16 cellular contexts compared by ENCODE assay signal in genomic region chr16:19926449-19927390, GRCh38. TPM values are rescaled to one million over a fixed set of nuclear protein-coding genes. Genes with fewer than 3 reads are reported as not detected.
DNase-seq lines count a peak whose midpoint lies in the region; ATAC-seq, FAIRE-seq and TF ChIP-seq lines count a peak whose summit lies in the region.
"Had no signal": no experiment of that assay in that cellular context is flagged by ENCODE, and none has a peak within 500 bp of the region (broad histone marks: within the 10 kb centered on the region; RNA-seq: fewer than 3 reads in every experiment).

No MANE protein-coding gene starts in this region.

- peaks cover 3% of the 10 kb centered on the region for H3K9me3 ChIP-seq in astrocyte (ENCODE audit: insufficient read depth, low read depth, low read length)
- H3K9me3 ChIP-seq in hepatocyte (ENCODE audit: low read depth) = no peaks in the 10 kb centered on the region
- H3K9me3 ChIP-seq: BLaER1 treated with 17β-estradiol and CSF1 and Interleukin-3, amounts not matched to agents 10 nM and 100 nM had no signal

- H3K27ac Mint-ChIP-seq in astrocyte (ENCODE audit: unreplicated experiment) = peak overlapping the region; percentile 70
- no peak overlapping the region for H3K27ac Mint-ChIP-seq in activated CD4-positive, alpha-beta memory T cell treated with anti-CD3 and anti-CD28 coated beads for 36 hours

- intact Hi-C loops in activated CD4-positive, alpha-beta memory T cell treated with anti-CD3 and anti-CD28 coated beads for 36 hours (cut with micrococcal nuclease) = no loop called here

- no peaks in the 10 kb centered on the region for H3K27me3 ChIP-seq in astrocyte (ENCODE audit: insufficient read depth, low read length)
- no peaks in the 10 kb centered on the region for H3K27me3 ChIP-seq in hepatocyte
- H3K27me3 ChIP-seq: BLaER1 treated with 17β-estradiol and CSF1 and Interleukin-3, amounts not matched to agents 10 nM and 100 nM had no signal

- H3K36me3 ChIP-seq in astrocyte (ENCODE audit: insufficient read depth, low read length) = no peaks in the 10 kb centered on the region
- H3K36me3 ChIP-seq in hepatocyte (replicated peaks; ENCODE audit: insufficient read depth, low read depth) = no peaks in the 10 kb centered on the region
- H3K36me3 ChIP-seq: BLaER1 treated with 17β-estradiol and CSF1 and Interleukin-3, amounts not matched to agents 10 nM and 100 nM; gastroesophageal sphincter had no signal

- H3K4me1 Mint-ChIP-seq in astrocyte (ENCODE audit: low read depth, unreplicated experiment) = peaks cover 10% of the 10 kb centered on the region
- H3K4me1 Mint-ChIP-seq in activated CD4-positive, alpha-beta memory T cell treated with anti-CD3 and anti-CD28 coated beads for 36 hours (ENCODE audit: low read depth) = no peaks in the 10 kb centered on the region

- no peaks in the 10 kb centered on the region for H3K36me3 Mint-ChIP-seq in astrocyte (ENCODE audit: low read depth, unreplicated experiment)
- H3K36me3 Mint-ChIP-seq in activated CD4-positive, alpha-beta memory T cell treated with anti-CD3 and anti-CD28 coated beads for 36 hours = no peaks in the 10 kb centered on the region

- H3K9ac ChIP-seq in astrocyte (ENCODE audit: low read length) = no peak overlapping the region
- H3K9ac ChIP-seq: BLaER1 treated with 17β-estradiol and CSF1 and Interleukin-3, amounts not matched to agents 10 nM and 100 nM had no signal

- H3K27me3 Mint-ChIP-seq in astrocyte (ENCODE audit: low read depth, unreplicated experiment) = peaks cover 3% of the 10 kb centered on the region
- peaks cover 4% of the 10 kb centered on the region for H3K27me3 Mint-ChIP-seq in activated CD4-positive, alpha-beta memory T cell treated with anti-CD3 and anti-CD28 coated beads for 36 hours

- H3K4me3 Mint-ChIP-seq in astrocyte (ENCODE audit: unreplicated experiment) = peak overlapping the region; percentile 6
- no peak overlapping the region for H3K4me3 Mint-ChIP-seq in activated CD4-positive, alpha-beta memory T cell treated with anti-CD3 and anti-CD28 coated beads for 36 hours

- no peak for FAIRE-seq in astrocyte (lab: Jason Lieb, UNC)

- ATAC-seq in GM19324 (IDR thresholded peaks at IDR 0.05; ENCODE audit: low FRiP score, unreplicated experiment) (no peak), GM18498 (IDR thresholded peaks at IDR 0.05; ENCODE audit: unreplicated experiment) (no peak), GM18873 (IDR thresholded peaks at IDR 0.05; ENCODE audit: low FRiP score, unreplicated experiment) (no peak)
- ATAC-seq: gastroesophageal sphincter, left ventricle myocardium superior had no signal

- H3K4me3 ChIP-seq in AG04449 (ENCODE audit: low read depth, low read length) = no peak overlapping the region
- H3K4me3 ChIP-seq in astrocyte (ENCODE audit: insufficient read depth, low read depth, low read length) = no peak overlapping the region
- no peak overlapping the region for H3K4me3 ChIP-seq in hepatocyte
- H3K4me3 ChIP-seq: BLaER1 treated with 17β-estradiol and CSF1 and Interleukin-3, amounts not matched to agents 10 nM and 100 nM; gastroesophageal sphincter had no signal

- DNase-seq in AG04449 (ENCODE audit: low read depth, low spot score) = peak; percentile 21
- peak; percentile 40 for DNase-seq in HCEC 1CT
- DNase-seq in astrocyte (ENCODE audit: low read depth) = peak; percentile 81
- DNase-seq in hepatocyte (ENCODE audit: low spot score) = peak; percentile 53
- DNase-seq in activated CD4-positive, alpha-beta memory T cell treated with anti-CD3 and anti-CD28 coated beads for 36 hours = no peak
- DNase-seq: activated gamma-delta T cell treated with Interleukin-2 at 50 U/mL for 16 hours, GDM1, left ventricle myocardium superior, NCI-H187, occipital lobe, T-helper 1 cell had no signal

- H3K4me2 ChIP-seq in astrocyte (ENCODE audit: low read length) (peak overlapping the region; percentile 24), hepatocyte (no peak overlapping the region)
- H3K4me2 ChIP-seq: BLaER1 treated with 17β-estradiol and CSF1 and Interleukin-3, amounts not matched to agents 10 nM and 100 nM had no signal

- H3K27ac ChIP-seq in astrocyte (ENCODE audit: low read depth, low read length) (no peak overlapping the region), hepatocyte (no peak overlapping the region)
- H3K27ac ChIP-seq: BLaER1 treated with 17β-estradiol and CSF1 and Interleukin-3, amounts not matched to agents 10 nM and 100 nM; gastroesophageal sphincter had no signal

- POLR2A ChIA-PET in AG04449 (lab: Yijun Ruan, JAX) = no interaction called here
- POLR2A ChIA-PET in activated CD4-positive, alpha-beta memory T cell treated with anti-CD3 and anti-CD28 coated beads for 36 hours (lab: Charles Lee) = no interaction called here

- H3K9me2 ChIP-seq in hepatocyte (replicated peaks; ENCODE audit: insufficient read depth) = no peaks in the 10 kb centered on the region

- no peak overlapping the region for H2AFZ ChIP-seq in astrocyte (ENCODE audit: low read depth, low read length)
- H2AFZ ChIP-seq in hepatocyte = no peak overlapping the region

- no peaks in the 10 kb centered on the region for H4K20me1 ChIP-seq in astrocyte (ENCODE audit: insufficient read depth, low read length)
- H4K20me1 ChIP-seq in hepatocyte (ENCODE audit: insufficient read depth, poor library complexity, severe bottlenecking) = no peaks in the 10 kb centered on the region
- H4K20me1 ChIP-seq: BLaER1 treated with 17β-estradiol and CSF1 and Interleukin-3, amounts not matched to agents 10 nM and 100 nM had no signal

- peaks cover 4% of the 10 kb centered on the region for H3K9me3 Mint-ChIP-seq in astrocyte (ENCODE audit: unreplicated experiment)
- no peaks in the 10 kb centered on the region for H3K9me3 Mint-ChIP-seq in activated CD4-positive, alpha-beta memory T cell treated with anti-CD3 and anti-CD28 coated beads for 36 hours

- TF ChIP-seq CTCF in AG04449 (IDR thresholded peaks at IDR 0.05; ENCODE audit: insufficient read depth, low read length, missing control alignments) = no peak
- no peak for TF ChIP-seq CTCF in astrocyte (IDR thresholded peaks at IDR 0.05; ENCODE audit: insufficient read depth, low read depth, low read length)
- TF ChIP-seq CTCF in hepatocyte (IDR thresholded peaks at IDR 0.05; ENCODE audit: poor library complexity) = no peak

- CTCF ChIA-PET in AG04449 (lab: Yijun Ruan, JAX) = interaction anchor here (0.5 to 2.3 kb wide), 3 partner anchors 19 to 459 kb away, joined by 3 to 9 read pairs (median 3); no protein-coding TSS in a partner anchor
- CTCF ChIA-PET in activated CD4-positive, alpha-beta memory T cell treated with anti-CD3 and anti-CD28 coated beads for 36 hours (lab: Charles Lee) = no interaction called here

- H3K79me2 ChIP-seq in astrocyte (ENCODE audit: insufficient read depth, low read length) (no peaks in the 10 kb centered on the region), hepatocyte (no peaks in the 10 kb centered on the region)

- WGBS in hepatocyte (ENCODE audit: low lambda C conversion rate, missing lambda C conversion rate) = 85% methylated on average over 8 of the region's 8 CpGs

- H3K4me1 ChIP-seq in astrocyte (ENCODE audit: insufficient read depth, low read length) (peaks cover 8% of the 10 kb centered on the region), hepatocyte (ENCODE audit: insufficient read depth) (no peaks in the 10 kb centered on the region)
- H3K4me1 ChIP-seq: BLaER1 treated with 17β-estradiol and CSF1 and Interleukin-3, amounts not matched to agents 10 nM and 100 nM; gastroesophageal sphincter had no signal

RNA-seq across cellular contexts. Expression of gene GPRC5B, which starts 42.1 kb away (rescaled TPM):
- total RNA-seq in astrocyte (9.3 TPM in 2 replicates), hepatocyte (34.1 and 36.2 TPM in 2 replicates)
- 63.4 and 73.1 TPM in 2 replicates for polyA plus RNA-seq in hepatocyte
- total RNA-seq in activated CD4-positive, alpha-beta memory T cell treated with anti-CD3 and anti-CD28 coated beads for 36 hours = not detected
